Comparison of ENCODE assay signal across 16 cellular contexts in the genomic region with DNA sequence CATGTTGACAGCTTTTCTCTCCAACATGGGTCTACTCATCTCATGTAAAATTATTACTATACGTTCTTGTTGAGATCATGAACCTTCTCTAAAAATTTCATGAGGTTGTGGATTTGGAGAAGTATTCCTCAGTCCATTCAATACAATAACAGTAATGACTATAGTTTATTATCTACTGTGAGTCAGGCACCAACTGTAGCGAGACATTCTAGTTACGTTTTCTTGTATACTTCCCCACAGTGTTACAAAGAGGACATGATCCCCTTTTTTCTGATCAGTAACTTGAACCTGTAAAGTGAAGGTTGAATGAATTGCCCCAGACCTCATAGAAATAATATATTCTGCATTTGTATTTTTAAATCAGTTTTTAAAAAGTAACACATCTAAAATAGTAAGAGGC.
DNase-seq lines count a peak whose midpoint lies in the region; ATAC-seq and TF ChIP-seq lines count a peak whose summit lies in the region.
"Had no signal": no experiment of that assay in that cellular context is flagged by ENCODE, and none has a peak within 500 bp of the region (broad histone marks: within the 10 kb centered on the region; RNA-seq: fewer than 3 reads in every experiment).

No MANE protein-coding gene starts in this region.

- POLR2A ChIA-PET in activated CD4-positive, alpha-beta T cell treated with anti-CD3 and anti-CD28 coated beads for 36 hours (lab: Charles Lee): no interaction called here

- peaks cover 9% of the 10 kb centered on the region for H3F3A ChIP-seq in smooth muscle cell (ENCODE audit: low read depth)

- no peak overlapping the region for H2AFZ ChIP-seq in smooth muscle cell (ENCODE audit: low read depth)

- ATAC-seq in activated CD4-positive, alpha-beta T cell treated with anti-CD3 and anti-CD28 coated beads for 36 hours: peak; percentile 19
- ATAC-seq in GM21619 (IDR thresholded peaks at IDR 0.05; ENCODE audit: unreplicated experiment) (peak; percentile 36), HG03521 (IDR thresholded peaks at IDR 0.05; ENCODE audit: unreplicated experiment) (peak; percentile 34)
- no peak for ATAC-seq in activated naive CD8-positive, alpha-beta T cell treated with anti-CD3 and anti-CD28 coated beads, Interleukin-2, amount 50 U/mL, for 24 hours

- H3K27me3 Mint-ChIP-seq in activated CD4-positive, alpha-beta T cell treated with anti-CD3 and anti-CD28 coated beads for 36 hours: no peaks in the 10 kb centered on the region
- no peaks in the 10 kb centered on the region for H3K27me3 Mint-ChIP-seq in nephron progenitor cell (ENCODE audit: low read depth, poor library complexity)
- no peaks in the 10 kb centered on the region for H3K27me3 Mint-ChIP-seq in activated naive CD8-positive, alpha-beta T cell treated with anti-CD3 and anti-CD28 coated beads, Interleukin-2, amount 50 U/mL, for 24 hours
- H3K27me3 Mint-ChIP-seq: dendritic cell treated with granulocyte-macrophage colony-stimulating factor and Interleukin-4, amounts not matched to agents 40 ng/mL and 50 ng/mL, for 4 days had no signal

- H3K4me1 ChIP-seq in smooth muscle cell (ENCODE audit: low read depth): peaks cover 18% of the 10 kb centered on the region
- H3K4me1 ChIP-seq: testis had no signal

- 83% methylated on average over 3 of the region's 3 CpGs for WGBS in smooth muscle cell (ENCODE audit: low lambda C conversion rate)

- intact Hi-C loops in activated CD4-positive, alpha-beta T cell treated with anti-CD3 and anti-CD28 coated beads for 36 hours (cut with DNase I, micrococcal nuclease): no loop called here

- H3K36me3 ChIP-seq in smooth muscle cell (ENCODE audit: low read depth): no peaks in the 10 kb centered on the region
- H3K36me3 ChIP-seq: neutrophil had no signal

- peak overlapping the region; percentile 31 for H3K4me2 ChIP-seq in smooth muscle cell

- no peak for DNase-seq in activated CD4-positive, alpha-beta T cell treated with anti-CD3 and anti-CD28 coated beads for 36 hours
- no peak for DNase-seq in activated CD4-positive, alpha-beta T cell treated with anti-CD3 and anti-CD28 coated beads for 1 hour
- DNase-seq in smooth muscle cell (lab: John Stamatoyannopoulos, UW; ENCODE audit: unreplicated experiment) (no peak), epidermal melanocyte (ENCODE audit: insufficient read length, low spot score) (no peak), nephron progenitor cell (no peak)
- no peak for DNase-seq in activated naive CD8-positive, alpha-beta T cell treated with anti-CD3 and anti-CD28 coated beads, Interleukin-2, amount 50 U/mL, for 24 hours
- DNase-seq: 8988T; activated T-cell treated with anti-CD3 and anti-CD28 coated beads, Interleukin-2, amount 50 U/mL, for 48 hours; mammary epithelial cell; NCI-H2171 treated with DMSO at 0.1 percent for 48 hours; small intestine; testis had no signal

- peaks cover 3% of the 10 kb centered on the region for H3K36me3 Mint-ChIP-seq in activated CD4-positive, alpha-beta T cell treated with anti-CD3 and anti-CD28 coated beads for 36 hours (ENCODE audit: low read depth)
- H3K36me3 Mint-ChIP-seq in nephron progenitor cell (ENCODE audit: low read depth): peaks cover 47% of the 10 kb centered on the region
- H3K36me3 Mint-ChIP-seq in activated naive CD8-positive, alpha-beta T cell treated with anti-CD3 and anti-CD28 coated beads, Interleukin-2, amount 50 U/mL, for 24 hours (ENCODE audit: low read depth): peaks cover 6% of the 10 kb centered on the region

- no peak overlapping the region for H3K4me3 Mint-ChIP-seq in activated CD4-positive, alpha-beta T cell treated with anti-CD3 and anti-CD28 coated beads for 36 hours
- no peak overlapping the region for H3K4me3 Mint-ChIP-seq in nephron progenitor cell
- H3K4me3 Mint-ChIP-seq in activated naive CD8-positive, alpha-beta T cell treated with anti-CD3 and anti-CD28 coated beads, Interleukin-2, amount 50 U/mL, for 24 hours: no peak overlapping the region
- H3K4me3 Mint-ChIP-seq: dendritic cell treated with granulocyte-macrophage colony-stimulating factor and Interleukin-4, amounts not matched to agents 40 ng/mL and 50 ng/mL, for 4 days had no signal

- H3K27ac ChIP-seq in smooth muscle cell (ENCODE audit: low read depth): peak overlapping the region; percentile 89
- H3K27ac ChIP-seq: neutrophil, testis had no signal

- H3K9ac ChIP-seq in smooth muscle cell (ENCODE audit: low read depth): peak overlapping the region; percentile 68

- TF ChIP-seq CTCF in smooth muscle cell (IDR thresholded peaks at IDR 0.05; ENCODE audit: borderline replicate concordance, insufficient read depth, poor library complexity, severe bottlenecking) (no peak), nephron progenitor cell (IDR thresholded peaks at IDR 0.05) (no peak)

- H4K20me1 ChIP-seq in smooth muscle cell (ENCODE audit: low read depth): peaks cover 67% of the 10 kb centered on the region

- CTCF ChIA-PET in activated CD4-positive, alpha-beta T cell treated with anti-CD3 and anti-CD28 coated beads for 36 hours (lab: Charles Lee): interaction anchor here (0.6 kb wide), 1 partner anchor 617 kb away, joined by 4 read pairs; no protein-coding TSS in a partner anchor

- H3K79me2 ChIP-seq in smooth muscle cell (ENCODE audit: low read depth): peaks cover 97% of the 10 kb centered on the region

- H3K4me1 Mint-ChIP-seq in activated CD4-positive, alpha-beta T cell treated with anti-CD3 and anti-CD28 coated beads for 36 hours: peaks cover 60% of the 10 kb centered on the region
- peaks cover 57% of the 10 kb centered on the region for H3K4me1 Mint-ChIP-seq in nephron progenitor cell
- peaks cover 74% of the 10 kb centered on the region for H3K4me1 Mint-ChIP-seq in activated naive CD8-positive, alpha-beta T cell treated with anti-CD3 and anti-CD28 coated beads, Interleukin-2, amount 50 U/mL, for 24 hours

- H3K9me3 Mint-ChIP-seq in activated CD4-positive, alpha-beta T cell treated with anti-CD3 and anti-CD28 coated beads for 36 hours (ENCODE audit: low read depth): peaks cover 2% of the 10 kb centered on the region
- H3K9me3 Mint-ChIP-seq in nephron progenitor cell: peaks cover 18% of the 10 kb centered on the region
- H3K9me3 Mint-ChIP-seq in activated naive CD8-positive, alpha-beta T cell treated with anti-CD3 and anti-CD28 coated beads, Interleukin-2, amount 50 U/mL, for 24 hours: peaks cover 7% of the 10 kb centered on the region

- H3K4me3 ChIP-seq in smooth muscle cell: no peak overlapping the region
- H3K4me3 ChIP-seq: testis had no signal

- no peaks in the 10 kb centered on the region for H3K9me3 ChIP-seq in smooth muscle cell (replicated peaks; ENCODE audit: low read depth)
- H3K9me3 ChIP-seq: neutrophil, testis had no signal

- no peak overlapping the region for H3K27ac Mint-ChIP-seq in activated CD4-positive, alpha-beta T cell treated with anti-CD3 and anti-CD28 coated beads for 36 hours
- H3K27ac Mint-ChIP-seq in nephron progenitor cell: no peak overlapping the region
- H3K27ac Mint-ChIP-seq in activated naive CD8-positive, alpha-beta T cell treated with anti-CD3 and anti-CD28 coated beads, Interleukin-2, amount 50 U/mL, for 24 hours: no peak overlapping the region
- H3K27ac Mint-ChIP-seq: dendritic cell treated with granulocyte-macrophage colony-stimulating factor and Interleukin-4, amounts not matched to agents 40 ng/mL and 50 ng/mL, for 4 days had no signal

- no peaks in the 10 kb centered on the region for H3K27me3 ChIP-seq in smooth muscle cell (ENCODE audit: low read depth)
- H3K27me3 ChIP-seq: neutrophil, testis had no signal
